16 cellular contexts compared by ENCODE assay signal in the genomic region with DNA sequence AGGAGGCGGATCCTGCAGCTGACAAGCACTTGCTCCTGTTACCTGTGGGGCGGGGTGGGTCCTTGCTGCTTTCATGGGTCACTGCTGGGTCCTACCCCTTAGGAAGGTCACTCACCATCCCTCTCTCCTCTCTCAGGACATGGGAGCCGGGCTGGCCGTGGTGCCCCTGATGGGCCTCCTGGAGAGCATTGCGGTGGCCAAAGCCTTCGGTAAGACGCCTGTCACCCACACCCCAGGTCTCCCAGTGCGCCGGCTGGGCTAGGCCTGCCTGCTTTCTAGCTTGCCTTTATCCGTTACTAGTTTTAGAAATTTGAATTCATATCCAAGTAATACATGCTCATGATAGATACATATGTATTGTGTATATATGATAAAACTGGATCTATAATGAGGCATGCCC. TPM values are rescaled to one million over a fixed set of nuclear protein-coding genes. Genes with fewer than 3 reads are reported as not detected.
A peak's percentile ranks its signal among the peaks of the same experiment; 100 is the strongest.
DNase-seq lines count a peak whose midpoint lies in the region; ATAC-seq and TF ChIP-seq lines count a peak whose summit lies in the region.
"Had no signal": no experiment of that assay in that cellular context is flagged by ENCODE, and none has a peak within 500 bp of the region (broad histone marks: within the 10 kb centered on the region; RNA-seq: fewer than 3 reads in every experiment).

No MANE protein-coding gene starts in this region.

- H3K4me3 Mint-ChIP-seq in nephron progenitor cell = no peak overlapping the region
- H3K4me3 Mint-ChIP-seq: B cell; CD4-positive, alpha-beta T cell; GM23338; H9 had no signal

- peak overlapping the region; percentile 46 for H3K27ac Mint-ChIP-seq in nephron progenitor cell
- H3K27ac Mint-ChIP-seq: B cell; CD4-positive, alpha-beta T cell; GM23338 had no signal

- H3K27me3 Mint-ChIP-seq in nephron progenitor cell (ENCODE audit: low read depth, poor library complexity) = peaks cover 6% of the 10 kb centered on the region
- H3K27me3 Mint-ChIP-seq: B cell; CD4-positive, alpha-beta T cell; CD8-positive, alpha-beta memory T cell had no signal

- H3K36me3 Mint-ChIP-seq in nephron progenitor cell (ENCODE audit: low read depth) = peaks cover 64% of the 10 kb centered on the region

- H3K9me3 Mint-ChIP-seq in nephron progenitor cell = peaks cover 23% of the 10 kb centered on the region

- ATAC-seq in GM21737 (IDR thresholded peaks at IDR 0.05; ENCODE audit: unreplicated experiment) (no peak), left colon (no peak)
- ATAC-seq: HCT116 had no signal

- DNase-seq in NCI-H510A (lab: John Stamatoyannopoulos, UW) (peak; percentile 71), NCI-H510A treated with DMSO at 0.1 percent for 48 hours (lab: John Stamatoyannopoulos, UW) (no peak), D341Med (ENCODE audit: low spot score) (peak; percentile 31), nephron progenitor cell (no peak), left colon (no peak)
- DNase-seq: Calu3; CD4-positive, alpha-beta T cell; CD8-positive, alpha-beta memory T cell; COR-L47; DMS153; DND-41 had no signal

- no peak for TF ChIP-seq CTCF in nephron progenitor cell (IDR thresholded peaks at IDR 0.05)

- intact Hi-C loops in left colon (cut with DNase I, micrococcal nuclease) = no loop called here

- H3K4me1 Mint-ChIP-seq in nephron progenitor cell = no peaks in the 10 kb centered on the region
- H3K4me1 Mint-ChIP-seq: B cell, GM23338, H9 had no signal

RNA-seq across cellular contexts. Expression of a gene that starts 17.2 kb away (rescaled TPM):
- 1 to 10 TPM; 9.4 to 10.0 TPM for total RNA-seq in left colon

RNA-seq across cellular contexts. Expression of a gene that starts 17.3 kb away (rescaled TPM):
- total RNA-seq in left colon = 10 to 100 TPM; 51.2 to 54.9 TPM

RNA-seq across cellular contexts. Expression of a gene that starts 23.3 kb away (rescaled TPM):
- 100 to 1,000 TPM in 1 of 2 donors, 10 to 100 TPM in 1; 95.9 to 142 TPM for total RNA-seq in left colon

Comparison
In these comparisons a context has a peak if more than half of its experiments do, and no peak if none do; other contexts are left out.
1. DNase-seq: peak in NCI-H510A (single experiment) and D341Med (single experiment); none in NCI-H510A treated with DMSO at 0.1 percent for 48 hours (single experiment), nephron progenitor cell (single experiment) and left colon (0 of 2).